In the genomic region with DNA sequence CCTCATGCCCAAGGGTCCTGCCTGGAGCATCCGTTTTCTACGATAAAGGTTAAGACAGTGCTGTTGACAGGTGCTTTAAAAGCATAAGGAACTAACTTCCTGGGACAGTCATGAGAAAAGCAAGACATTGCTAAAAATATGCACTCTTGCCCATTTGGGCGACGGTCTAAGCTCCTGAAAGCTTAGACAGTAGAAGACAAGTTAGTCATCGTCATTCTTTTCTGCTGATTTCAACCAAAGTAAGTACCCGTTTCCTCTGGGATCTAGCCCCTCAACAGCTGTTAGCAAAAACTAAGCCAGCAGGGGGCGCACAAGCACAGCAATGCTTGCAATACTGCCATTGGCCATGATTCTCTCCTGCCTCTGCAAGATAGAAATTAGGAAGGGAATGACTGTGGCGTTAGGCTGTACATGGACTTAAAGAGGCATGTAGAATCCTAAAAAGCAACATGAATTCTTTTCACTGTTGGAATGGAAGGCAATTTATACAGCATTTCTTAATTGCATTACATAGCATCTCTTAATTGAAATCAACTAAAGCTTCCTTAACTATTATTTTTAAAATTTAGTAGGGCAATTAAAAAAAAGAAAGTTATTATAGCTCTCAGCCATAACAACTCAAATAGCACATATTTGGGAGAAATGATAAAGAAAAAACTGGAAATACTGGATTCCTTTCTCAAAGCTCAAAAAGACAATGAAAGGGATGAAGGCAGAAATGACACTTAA, we compare ENCODE assay signal across 1 cellular context.
TF ChIP-seq lines count a peak whose summit lies in the region.

No MANE protein-coding gene starts in this region.

TF ChIP-seq in HepG2, 621 proteins besides CTCF, POLR2A, EP300 and RAD21 (continued from another document):
- no peak for TF ChIP-seq CC2D1A (CRISPR knock-in tag; IDR thresholded peaks at IDR 0.05)
- TF ChIP-seq FOSL2 (CRISPR knock-in tag; IDR thresholded peaks at IDR 0.05) = peak; percentile 45; the same call in 1 of the 2 replicates
- TF ChIP-seq SMAD9 (CRISPR knock-in tag; IDR thresholded peaks at IDR 0.05) = no peak
- no peak for TF ChIP-seq ZNF589 (CRISPR knock-in tag; conservative IDR thresholded peaks at IDR 0.05)
- TF ChIP-seq TOE1 (CRISPR knock-in tag; IDR thresholded peaks at IDR 0.05) = peak; percentile 47; the same call in 1 of the 2 replicates
- TF ChIP-seq ETV6 (CRISPR knock-in tag; conservative IDR thresholded peaks at IDR 0.05) = peak; percentile 61; the same call in 1 of the 2 replicates
- TF ChIP-seq STAG1 (CRISPR knock-in tag; IDR thresholded peaks at IDR 0.05) = peak; percentile 98
- peak; percentile 73; the same call in 1 of the 2 replicates for TF ChIP-seq ZFP36L1 (CRISPR knock-in tag; IDR thresholded peaks at IDR 0.05)
- TF ChIP-seq, protein P1, sequence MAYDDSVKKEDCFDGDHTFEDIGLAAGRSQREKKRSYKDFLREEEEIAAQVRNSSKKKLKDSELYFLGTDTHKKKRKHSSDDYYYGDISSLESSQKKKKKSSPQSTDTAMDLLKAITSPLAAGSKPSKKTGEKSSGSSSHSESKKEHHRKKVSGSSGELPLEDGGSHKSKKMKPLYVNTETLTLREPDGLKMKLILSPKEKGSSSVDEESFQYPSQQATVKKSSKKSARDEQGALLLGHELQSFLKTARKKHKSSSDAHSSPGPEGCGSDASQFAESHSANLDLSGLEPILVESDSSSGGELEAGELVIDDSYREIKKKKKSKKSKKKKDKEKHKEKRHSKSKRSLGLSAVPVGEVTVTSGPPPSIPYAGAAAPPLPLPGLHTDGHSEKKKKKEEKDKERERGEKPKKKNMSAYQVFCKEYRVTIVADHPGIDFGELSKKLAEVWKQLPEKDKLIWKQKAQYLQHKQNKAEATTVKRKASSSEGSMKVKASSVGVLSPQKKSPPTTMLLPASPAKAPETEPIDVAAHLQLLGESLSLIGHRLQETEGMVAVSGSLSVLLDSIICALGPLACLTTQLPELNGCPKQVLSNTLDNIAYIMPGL (CRISPR knock-in tag; IDR thresholded peaks at IDR 0.05; ENCODE audit: borderline replicate concordance in 1 of 2, low read depth in 1 of 2) = peak; percentile 56 to 82; a peak in 3 of 4 replicates
- 0 out of 2 replicates have a peak, but pooled peaks have one; percentile 56 for TF ChIP-seq ZNF792 (CRISPR knock-in tag; IDR thresholded peaks at IDR 0.05)
- no peak for TF ChIP-seq FOXA1 (IDR thresholded peaks at IDR 0.05)
- TF ChIP-seq FOXA1 (CRISPR knock-in tag; IDR thresholded peaks at IDR 0.05) = 0 out of 2 replicates have a peak, but pooled peaks have one; percentile 22
- TF ChIP-seq ZNF770 (CRISPR knock-in tag; IDR thresholded peaks at IDR 0.05) = no peak
- TF ChIP-seq DNMT1 (CRISPR knock-in tag; IDR thresholded peaks at IDR 0.05) = 0 out of 2 replicates have a peak, but pooled peaks have one; percentile 43
- TF ChIP-seq ZNF24 (IDR thresholded peaks at IDR 0.05) = peak; percentile 19; the same call in 1 of the 2 replicates
- TF ChIP-seq SMC3 (IDR thresholded peaks at IDR 0.05; ENCODE audit: low read length) = peak; percentile 99
- peak; percentile 72 for TF ChIP-seq CEBPG (CRISPR knock-in tag; IDR thresholded peaks at IDR 0.05)
- TF ChIP-seq MXD4 (CRISPR knock-in tag; IDR thresholded peaks at IDR 0.05) = no peak
- no peak for TF ChIP-seq ZNF773 (CRISPR knock-in tag; IDR thresholded peaks at IDR 0.05; ENCODE audit: borderline replicate concordance)
- TF ChIP-seq ZNF644 (CRISPR knock-in tag; IDR thresholded peaks at IDR 0.05; ENCODE audit: low read depth) = 0 out of 2 replicates have a peak, but pooled peaks have one; percentile 34
- no peak for TF ChIP-seq PRDM15 (CRISPR knock-in tag; IDR thresholded peaks at IDR 0.05)
- TF ChIP-seq FOXA3 (CRISPR knock-in tag; IDR thresholded peaks at IDR 0.05) = peak; percentile 53
- TF ChIP-seq ZKSCAN1 (IDR thresholded peaks at IDR 0.05; ENCODE audit: low read length) = peak; percentile 51; the same call in 1 of the 2 replicates
- peak; percentile 50; the same call in 1 of the 2 replicates for TF ChIP-seq ERF (CRISPR knock-in tag; IDR thresholded peaks at IDR 0.05)
- 0 out of 2 replicates have a peak, but pooled peaks have one; percentile 63 for TF ChIP-seq JUND (CRISPR knock-in tag; IDR thresholded peaks at IDR 0.05)
- no peak for TF ChIP-seq ZBTB4 (CRISPR knock-in tag; IDR thresholded peaks at IDR 0.05; ENCODE audit: borderline replicate concordance)
- TF ChIP-seq, protein P2, sequence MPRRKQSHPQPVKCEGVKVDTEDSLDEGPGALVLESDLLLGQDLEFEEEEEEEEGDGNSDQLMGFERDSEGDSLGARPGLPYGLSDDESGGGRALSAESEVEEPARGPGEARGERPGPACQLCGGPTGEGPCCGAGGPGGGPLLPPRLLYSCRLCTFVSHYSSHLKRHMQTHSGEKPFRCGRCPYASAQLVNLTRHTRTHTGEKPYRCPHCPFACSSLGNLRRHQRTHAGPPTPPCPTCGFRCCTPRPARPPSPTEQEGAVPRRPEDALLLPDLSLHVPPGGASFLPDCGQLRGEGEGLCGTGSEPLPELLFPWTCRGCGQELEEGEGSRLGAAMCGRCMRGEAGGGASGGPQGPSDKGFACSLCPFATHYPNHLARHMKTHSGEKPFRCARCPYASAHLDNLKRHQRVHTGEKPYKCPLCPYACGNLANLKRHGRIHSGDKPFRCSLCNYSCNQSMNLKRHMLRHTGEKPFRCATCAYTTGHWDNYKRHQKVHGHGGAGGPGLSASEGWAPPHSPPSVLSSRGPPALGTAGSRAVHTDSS (CRISPR knock-in tag; conservative IDR thresholded peaks at IDR 0.05) = no peak
- 0 out of 2 replicates have a peak, but pooled peaks have one; percentile 81 for TF ChIP-seq RFXANK (CRISPR knock-in tag; IDR thresholded peaks at IDR 0.05)
- no peak for TF ChIP-seq ZNF18 (CRISPR knock-in tag; IDR thresholded peaks at IDR 0.05; ENCODE audit: insufficient replicate concordance)
- 0 out of 2 replicates have a peak, but pooled peaks have one; percentile 33 for TF ChIP-seq MAFF (IDR thresholded peaks at IDR 0.05; ENCODE audit: low read depth, low read length)
- no peak for TF ChIP-seq NR2F6 (IDR thresholded peaks at IDR 0.05)
- TF ChIP-seq NR2F6 (CRISPR knock-in tag; IDR thresholded peaks at IDR 0.05) = 0 out of 2 replicates have a peak, but pooled peaks have one; percentile 16
- TF ChIP-seq ZNF34 (CRISPR knock-in tag; IDR thresholded peaks at IDR 0.05; ENCODE audit: borderline replicate concordance) = no peak
- peak; percentile 37; the same call in 1 of the 2 replicates for TF ChIP-seq ZBTB7A (CRISPR knock-in tag; IDR thresholded peaks at IDR 0.05)
